19 cellular contexts compared by ENCODE assay signal in genomic region chr4:150648123-150648522, GRCh38.
DNase-seq lines count a peak whose midpoint lies in the region; ATAC-seq, FAIRE-seq and TF ChIP-seq lines count a peak whose summit lies in the region.
"Had no signal": no experiment of that assay in that cellular context is flagged by ENCODE, and none has a peak within 500 bp of the region (broad histone marks: within the 10 kb centered on the region; RNA-seq: fewer than 3 reads in every experiment).

No MANE protein-coding gene starts in this region.

- no peak for TF ChIP-seq RAD21 in K562 (CRISPR knock-in tag; conservative IDR thresholded peaks at IDR 0.05 in 1 of 2, IDR thresholded peaks at IDR 0.05 in 1 of 2)

- no peaks in the 10 kb centered on the region for H3K4me1 Mint-ChIP-seq in nephron progenitor cell
- H3K4me1 Mint-ChIP-seq in activated CD8-positive, alpha-beta T cell treated with anti-CD3 and anti-CD28 coated beads, Interleukin-2, amount 10 ng/mL, durations not matched to agents 7 days and 5 days (ENCODE audit: low read depth) = no peaks in the 10 kb centered on the region
- H3K4me1 Mint-ChIP-seq: B cell had no signal

- H3K9me3 Mint-ChIP-seq in nephron progenitor cell = no peaks in the 10 kb centered on the region
- H3K9me3 Mint-ChIP-seq in activated CD8-positive, alpha-beta T cell treated with anti-CD3 and anti-CD28 coated beads, Interleukin-2, amount 10 ng/mL, durations not matched to agents 7 days and 5 days (ENCODE audit: insufficient read depth) = no peaks in the 10 kb centered on the region
- H3K9me3 Mint-ChIP-seq: CD8-positive, alpha-beta T cell; HFFc6 had no signal

- no TSS peak for BruUV-seq in K562 (replicated peaks; lab: Mats Ljungman, UMichigan)

- H3K79me2 ChIP-seq in K562 (ENCODE audit: control insufficient read depth, insufficient read depth, low read length) = no peaks in the 10 kb centered on the region

- H4K20me1 ChIP-seq in K562 (replicated peaks; ENCODE audit: control insufficient read depth, insufficient read depth, low read length) = no peaks in the 10 kb centered on the region
- H4K20me1 ChIP-seq: BLaER1 treated with 17β-estradiol and CSF1 and Interleukin-3, amounts not matched to agents 10 nM and 100 nM had no signal

- TF ChIP-seq CTCF in K562 (IDR thresholded peaks at IDR 0.05 in 2 of 3, conservative IDR thresholded peaks at IDR 0.05 in 1 of 3; ENCODE audit: insufficient read depth in 2 of 3, low read depth in 1 of 3, low read length in 3 of 3) (no peak), nephron progenitor cell (IDR thresholded peaks at IDR 0.05) (no peak)

- POLR2A ChIA-PET in K562 (lab: Yijun Ruan, JAX) = no interaction called here
- POLR2A ChIA-PET in activated CD8-positive, alpha-beta T cell treated with anti-CD3 and anti-CD28 coated beads, Interleukin-2, amount 10 ng/mL, durations not matched to agents 7 days and 5 days (lab: Charles Lee) = no interaction called here

- FAIRE-seq in G401.6 (lab: Jason Lieb, UNC) = peak; percentile 63
- peak; percentile 23 for FAIRE-seq in K562 (lab: Jason Lieb, UNC)
- FAIRE-seq: GM12878, GM19239, HTR-8/SVneo had no signal

- H3K9ac ChIP-seq in K562 (ENCODE audit: insufficient read depth in 1 of 2, low read depth in 2 of 2, low read length in 2 of 2) = no peak overlapping the region
- H3K9ac ChIP-seq: BLaER1 treated with 17β-estradiol and CSF1 and Interleukin-3, amounts not matched to agents 10 nM and 100 nM; GM23248 had no signal

- no peak overlapping the region for H3K4me3 ChIP-seq in K562
- H3K4me3 ChIP-seq: BLaER1 treated with 17β-estradiol and CSF1 and Interleukin-3, amounts not matched to agents 10 nM and 100 nM; GM12878; GM23248 had no signal

- CTCF ChIA-PET in K562 (lab: Yijun Ruan, JAX; ENCODE audit: low intra/inter-chr PET ratio) = interaction anchor here (0.5 kb wide), 1 partner anchor 12 kb away, joined by 6 read pairs; no protein-coding TSS in a partner anchor
- CTCF ChIA-PET in activated CD8-positive, alpha-beta T cell treated with anti-CD3 and anti-CD28 coated beads, Interleukin-2, amount 10 ng/mL, durations not matched to agents 7 days and 5 days (lab: Charles Lee) = no interaction called here

- intact Hi-C loops in K562 (cut with micrococcal nuclease) = no loop called here

- DNase-seq in K562 (ENCODE audit: extremely low read depth in 1 of 4, low spot score in 3 of 4) (no peak), fibroblast of peridontal ligament (ENCODE audit: extremely low read depth) (peak; percentile 6), nephron progenitor cell (no peak), GOT3 (lab: John Stamatoyannopoulos, UW) (no peak)
- no peak for DNase-seq in activated CD8-positive, alpha-beta T cell treated with anti-CD3 and anti-CD28 coated beads, Interleukin-2, amount 10 ng/mL, durations not matched to agents 7 days and 5 days
- DNase-seq: Calu3; CD8-positive, alpha-beta T cell; DMS79 treated with DMSO at 0.1 percent for 48 hours; GM23248; H7; HFFc6; IMR-90 had no signal

- H3K4me2 ChIP-seq in K562 (ENCODE audit: insufficient read depth, low read length) = no peak overlapping the region
- H3K4me2 ChIP-seq: BLaER1 treated with 17β-estradiol and CSF1 and Interleukin-3, amounts not matched to agents 10 nM and 100 nM had no signal

- H3K9me3 ChIP-seq in K562 (replicated peaks; ENCODE audit: control insufficient read depth, insufficient read depth, low read depth, low read length) = no peaks in the 10 kb centered on the region
- H3K9me3 ChIP-seq: BLaER1 treated with 17β-estradiol and CSF1 and Interleukin-3, amounts not matched to agents 10 nM and 100 nM had no signal

- H3K36me3 ChIP-seq in K562 (ENCODE audit: control insufficient read depth, insufficient read depth, low read length) = no peaks in the 10 kb centered on the region
- H3K36me3 ChIP-seq: BLaER1 treated with 17β-estradiol and CSF1 and Interleukin-3, amounts not matched to agents 10 nM and 100 nM had no signal

- no peak overlapping the region for H2AFZ ChIP-seq in K562 (ENCODE audit: low read depth, low read length)
- H2AFZ ChIP-seq: GM23248 had no signal

- no peaks in the 10 kb centered on the region; a peak in 1 of 5 replicates for H3K4me1 ChIP-seq in K562 (replicated peaks in 1 of 2; ENCODE audit: control insufficient read depth in 2 of 2, insufficient read depth in 2 of 2, low read length in 2 of 2)
- H3K4me1 ChIP-seq: BLaER1 treated with 17β-estradiol and CSF1 and Interleukin-3, amounts not matched to agents 10 nM and 100 nM had no signal

- H3K27me3 ChIP-seq in K562 (ENCODE audit: control insufficient read depth in 2 of 2, insufficient read depth in 2 of 2, low read length in 2 of 2) = no peaks in the 10 kb centered on the region
- H3K27me3 ChIP-seq: BLaER1 treated with 17β-estradiol and CSF1 and Interleukin-3, amounts not matched to agents 10 nM and 100 nM had no signal

- peak overlapping the region; percentile 4 for H3K27ac Mint-ChIP-seq in nephron progenitor cell
- H3K27ac Mint-ChIP-seq in activated CD8-positive, alpha-beta T cell treated with anti-CD3 and anti-CD28 coated beads, Interleukin-2, amount 10 ng/mL, durations not matched to agents 7 days and 5 days = no peak overlapping the region
- H3K27ac Mint-ChIP-seq: B cell, HFFc6 had no signal

- WGBS in K562 (ENCODE audit: insufficient coverage, low coverage, missing lambda C conversion rate) = 99% methylated on average over 3 of the region's 3 CpGs

- no peaks in the 10 kb centered on the region for H3K9me1 ChIP-seq in K562 (ENCODE audit: control insufficient read depth, insufficient read depth, low read length)

- TF ChIP-seq POLR2A in K562 (conservative IDR thresholded peaks at IDR 0.05) = no peak

- no peak overlapping the region for H3K4me3 Mint-ChIP-seq in nephron progenitor cell
- H3K4me3 Mint-ChIP-seq in activated CD8-positive, alpha-beta T cell treated with anti-CD3 and anti-CD28 coated beads, Interleukin-2, amount 10 ng/mL, durations not matched to agents 7 days and 5 days = no peak overlapping the region
- H3K4me3 Mint-ChIP-seq: B cell; CD8-positive, alpha-beta T cell; HFFc6 had no signal

- in situ Hi-C loops in K562 (cut with MboI) = no loop called here

- no peaks in the 10 kb centered on the region for H3K36me3 Mint-ChIP-seq in nephron progenitor cell (ENCODE audit: low read depth)
- no peaks in the 10 kb centered on the region for H3K36me3 Mint-ChIP-seq in activated CD8-positive, alpha-beta T cell treated with anti-CD3 and anti-CD28 coated beads, Interleukin-2, amount 10 ng/mL, durations not matched to agents 7 days and 5 days (ENCODE audit: low read depth)

- ATAC-seq in K562 = no peak
- no peak for ATAC-seq in activated CD8-positive, alpha-beta T cell treated with anti-CD3 and anti-CD28 coated beads, Interleukin-2, amount 10 ng/mL, durations not matched to agents 7 days and 5 days
- ATAC-seq: CD8-positive, alpha-beta T cell; GM12878; HCT116 had no signal

- TF ChIP-seq EP300 in K562 (IDR thresholded peaks at IDR 0.05; ENCODE audit: low read length) = no peak

- no peak overlapping the region for H3K27ac ChIP-seq in K562 (ENCODE audit: extremely low read depth, low read depth, low read length)
- H3K27ac ChIP-seq: BLaER1 treated with 17β-estradiol and CSF1 and Interleukin-3, amounts not matched to agents 10 nM and 100 nM; GM23248 had no signal

- no peaks in the 10 kb centered on the region for H3K27me3 Mint-ChIP-seq in nephron progenitor cell (ENCODE audit: low read depth, poor library complexity)
- no peaks in the 10 kb centered on the region for H3K27me3 Mint-ChIP-seq in activated CD8-positive, alpha-beta T cell treated with anti-CD3 and anti-CD28 coated beads, Interleukin-2, amount 10 ng/mL, durations not matched to agents 7 days and 5 days (ENCODE audit: low read depth)
- H3K27me3 Mint-ChIP-seq: B cell had no signal

TF ChIP-seq in K562, 482 proteins besides CTCF, POLR2A, EP300 and RAD21 (continues in another document):
- TF ChIP-seq PRDM10 (IDR thresholded peaks at IDR 0.05; ENCODE audit: partially characterized antibody) = no peak
- no peak for TF ChIP-seq MEIS2 (IDR thresholded peaks at IDR 0.05; ENCODE audit: partially characterized antibody)
- no peak for TF ChIP-seq NCOA4 (IDR thresholded peaks at IDR 0.05; ENCODE audit: partially characterized antibody)
- TF ChIP-seq ZFP91 (CRISPR knock-in tag; IDR thresholded peaks at IDR 0.05) = no peak
- no peak for TF ChIP-seq TRIM28 (IDR thresholded peaks at IDR 0.05)
